ENCODE assay signal across 9 cellular contexts in genomic region chr17:67246648-67247415, GRCh38. TPM values are rescaled to one million over a fixed set of nuclear protein-coding genes. Genes with fewer than 3 reads are reported as not detected.
DNase-seq lines count a peak whose midpoint lies in the region; ATAC-seq and TF ChIP-seq lines count a peak whose summit lies in the region.
"Had no signal": no experiment of that assay in that cellular context is flagged by ENCODE, and none has a peak within 500 bp of the region (broad histone marks: within the 10 kb centered on the region; RNA-seq: fewer than 3 reads in every experiment).

No MANE protein-coding gene starts in this region.

- no peak overlapping the region for H3K27ac ChIP-seq in coronary artery
- H3K27ac ChIP-seq: HL-60 had no signal

- intact Hi-C loops in mucosa of descending colon (cut with DNase I, micrococcal nuclease): no loop called here

- no peak for TF ChIP-seq CTCF in AG04449 (IDR thresholded peaks at IDR 0.05; ENCODE audit: insufficient read depth, low read length, missing control alignments)
- TF ChIP-seq CTCF in coronary artery (IDR thresholded peaks at IDR 0.05): no peak
- no peak for TF ChIP-seq CTCF in mucosa of descending colon (IDR thresholded peaks at IDR 0.05)

- DNase-seq in AG04449 (ENCODE audit: low read depth, low spot score) (no peak), T-helper 1 cell (peak in 3 of 5 donors; percentile 19 to 70 (median 34)), coronary artery (ENCODE audit: low spot score) (no peak), mucosa of descending colon (peak; percentile 57 to 74 (median 65)), KBM-7 (no peak)
- no peak for DNase-seq in effector CD8-positive, alpha-beta T cell (lab: John Stamatoyannopoulos, UW)

- POLR2A ChIA-PET in AG04449 (lab: Yijun Ruan, JAX): no interaction called here

- H3K4me1 ChIP-seq in mucosa of descending colon (ENCODE audit: low read depth): peaks cover 13% of the 10 kb centered on the region

- in situ Hi-C loops in KBM-7 (cut with MboI; ENCODE audit: low pct_unique_long_range_greater_than_20kb, low sequenced_read_pairs): no loop called here

- ATAC-seq in GM18868 (IDR thresholded peaks at IDR 0.05; ENCODE audit: unreplicated experiment) (peak; percentile 54), HG03108 (IDR thresholded peaks at IDR 0.05; ENCODE audit: unreplicated experiment) (peak; percentile 63), mucosa of descending colon (peak; percentile 81)

- CTCF ChIA-PET in AG04449 (lab: Yijun Ruan, JAX): no interaction called here

- H3K36me3 ChIP-seq in mucosa of descending colon (ENCODE audit: low read depth): no peaks in the 10 kb centered on the region

- H3K4me3 ChIP-seq in AG04449 (ENCODE audit: low read depth, low read length): peak overlapping the region; percentile 81
- peak overlapping the region; percentile 88 for H3K4me3 ChIP-seq in coronary artery
- no peak overlapping the region for H3K4me3 ChIP-seq in mucosa of descending colon

- no peaks in the 10 kb centered on the region for H3K9me3 ChIP-seq in mucosa of descending colon

RNA-seq across cellular contexts. Expression of gene HELZ, which starts 1.8 kb away (rescaled TPM):
- total RNA-seq in mucosa of descending colon: 10 to 100 TPM; 43.2 to 65.3 (median 43.3) TPM

Comparison
In these comparisons a context has a peak if more than half of its experiments do, and no peak if none do; other contexts are left out.
1. DNase-seq: peak in T-helper 1 cell (3 of 5) and mucosa of descending colon (3 of 3); none in AG04449 (single experiment), coronary artery (single experiment), KBM-7 (single experiment) and effector CD8-positive, alpha-beta T cell (single experiment).
2. Peak in every context shown above with its lines, with median percentiles within 50 percentile points of each other: ATAC-seq.